ENCODE assay signal across 9 cellular contexts in the genomic region with DNA sequence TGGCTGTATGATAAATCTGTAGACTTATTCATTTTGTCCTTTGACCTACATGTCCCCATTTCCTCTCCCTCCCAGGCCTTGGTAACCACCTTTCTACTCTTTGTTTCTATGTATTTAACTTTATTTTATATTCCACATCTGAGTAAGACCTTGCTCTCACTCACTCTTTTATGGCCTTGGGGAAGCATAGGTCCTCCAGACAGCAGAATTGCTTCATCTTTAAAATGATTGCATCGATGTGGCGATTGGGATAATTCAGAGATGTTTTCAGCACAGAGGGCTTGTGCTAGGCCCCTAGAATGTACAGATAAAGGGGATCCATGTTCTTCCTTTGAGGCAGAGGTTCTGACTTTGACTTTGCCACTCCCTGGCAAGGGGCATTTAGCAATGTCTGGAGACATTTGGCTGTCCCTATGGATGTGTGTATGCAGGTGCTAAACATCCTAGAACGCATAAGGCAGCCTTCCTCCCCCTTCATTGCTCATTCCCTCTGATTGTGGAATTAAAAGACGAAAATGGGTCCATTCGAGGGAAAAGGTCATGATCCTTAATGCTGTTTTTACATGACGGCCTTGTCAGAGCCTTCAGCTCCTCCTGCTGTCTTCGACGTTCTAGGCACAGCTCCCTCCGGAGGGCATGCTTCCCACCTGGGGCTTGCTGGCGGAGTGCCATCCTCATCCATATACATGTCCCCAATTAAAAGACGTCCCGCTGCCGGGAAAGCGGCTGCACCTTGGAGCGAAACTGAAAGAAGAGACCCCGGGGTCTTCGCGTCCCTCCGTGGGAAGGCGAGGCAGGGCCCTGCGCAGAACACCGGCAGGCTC. TPM values are rescaled to one million over a fixed set of nuclear protein-coding genes. Genes with fewer than 3 reads are reported as not detected.
DNase-seq lines count a peak whose midpoint lies in the region; ATAC-seq, FAIRE-seq and TF ChIP-seq lines count a peak whose summit lies in the region.
"Had no signal": no experiment of that assay in that cellular context is flagged by ENCODE, and none has a peak within 500 bp of the region (broad histone marks: within the 10 kb centered on the region; RNA-seq: fewer than 3 reads in every experiment).

No MANE protein-coding gene starts in this region.

- no peak for TF ChIP-seq EP300 in HepG2 (IDR thresholded peaks at IDR 0.05; ENCODE audit: low read depth in 2 of 2, low read length in 2 of 2)
- TF ChIP-seq EP300 in HepG2 (CRISPR knock-in tag; IDR thresholded peaks at IDR 0.05; ENCODE audit: borderline replicate concordance): no peak

- intact Hi-C loops in HepG2 (cut with micrococcal nuclease; ENCODE audit: unreplicated experiment) (loop anchor here (2.0 kb wide), 1 partner anchor 25 kb away; no protein-coding TSS in a partner anchor), upper lobe of right lung (cut with DNase I) (no loop called here)
- intact Hi-C loops in CD4-positive, alpha-beta T cell (cut with DNase I, micrococcal nuclease): no loop called here

- TF ChIP-seq CTCF in astrocyte (IDR thresholded peaks at IDR 0.05; ENCODE audit: insufficient read depth, low read depth, low read length) (no peak), HepG2 (CRISPR knock-in tag; IDR thresholded peaks at IDR 0.05) (no peak; the same call in 1 of the 2 replicates), upper lobe of right lung (IDR thresholded peaks at IDR 0.05) (no peak)
- no peak for TF ChIP-seq CTCF in CD4-positive, alpha-beta T cell (IDR thresholded peaks at IDR 0.05)

- H2AFZ ChIP-seq in astrocyte (ENCODE audit: low read depth, low read length) (peak overlapping the region; percentile 82), HepG2 (ENCODE audit: low read length) (no peak overlapping the region)

- H3K9ac ChIP-seq in astrocyte (ENCODE audit: low read length) (peak overlapping the region; percentile 83), HepG2 (ENCODE audit: insufficient read depth, low read depth, low read length) (peak overlapping the region; percentile 38; the same call in 1 of the 2 replicates)

- 15% methylated on average over 22 of the region's 22 CpGs for WGBS in HepG2 (ENCODE audit: low lambda C conversion rate)

- ATAC-seq in HepG2 (peak; percentile 13), upper lobe of right lung (no peak)
- no peak for ATAC-seq in natural killer cell treated with Interleukin-12 subunit alpha and Interleukin-12 subunit beta and Interleukin-15 and Interleukin-18, amount 100 ng/mL, for 72 hours
- no peak for ATAC-seq in CD4-positive, alpha-beta T cell (ENCODE audit: poor library complexity)

- in situ Hi-C loops in HepG2 (cut with HindIII; ENCODE audit: extremely low pct_ligation_motif_present, low pct_unique_long_range_greater_than_20kb): no loop called here

- CTCF ChIA-PET in HepG2 (lab: Yijun Ruan, JAX; ENCODE audit: low intra/inter-chr PET ratio, low total read pairs): no interaction called here
- CTCF ChIA-PET in CD4-positive, alpha-beta T cell (lab: Charles Lee): no interaction called here

- H4K20me1 ChIP-seq in astrocyte (ENCODE audit: insufficient read depth, low read length) (no peaks in the 10 kb centered on the region), HepG2 (ENCODE audit: insufficient read depth, low read length) (no peaks in the 10 kb centered on the region)

- no peak for TF ChIP-seq RAD21 in HepG2 (CRISPR knock-in tag; IDR thresholded peaks at IDR 0.05)

- H3K79me2 ChIP-seq in astrocyte (ENCODE audit: insufficient read depth, low read length) (peaks cover 33% of the 10 kb centered on the region), HepG2 (ENCODE audit: insufficient read depth, low read length) (no peaks in the 10 kb centered on the region)

- H3K27ac ChIP-seq in astrocyte (ENCODE audit: low read depth, low read length) (peak overlapping the region; percentile 94), HepG2 (ENCODE audit: extremely low read length, insufficient read depth, low read length) (no peak overlapping the region), upper lobe of right lung (peak overlapping the region; percentile 84)
- H3K27ac ChIP-seq in CD4-positive, alpha-beta T cell (ENCODE audit: low read depth, low read length): no peak overlapping the region

- no peak for FAIRE-seq in astrocyte (lab: Jason Lieb, UNC)
- no peak for FAIRE-seq in HepG2 (lab: Jason Lieb, UNC)

- no peak for TF ChIP-seq POLR2A in HepG2 (IDR thresholded peaks at IDR 0.05; ENCODE audit: insufficient read depth in 1 of 2, low read depth in 2 of 2, low read length in 2 of 2)

- H3K4me1 Mint-ChIP-seq in astrocyte (ENCODE audit: low read depth, unreplicated experiment): peaks cover 28% of the 10 kb centered on the region
- H3K4me1 Mint-ChIP-seq in natural killer cell treated with Interleukin-12 subunit alpha and Interleukin-12 subunit beta and Interleukin-15 and Interleukin-18, amount 100 ng/mL, for 72 hours (ENCODE audit: low read depth in 2 of 2): no peaks in the 10 kb centered on the region
- H3K4me1 Mint-ChIP-seq in CD4-positive, alpha-beta T cell (ENCODE audit: low read depth): no peaks in the 10 kb centered on the region

- H3K4me3 Mint-ChIP-seq in astrocyte (ENCODE audit: unreplicated experiment): peak overlapping the region; percentile 78
- no peak overlapping the region for H3K4me3 Mint-ChIP-seq in natural killer cell treated with Interleukin-12 subunit alpha and Interleukin-12 subunit beta and Interleukin-15 and Interleukin-18, amount 100 ng/mL, for 72 hours
- no peak overlapping the region for H3K4me3 Mint-ChIP-seq in CD4-positive, alpha-beta T cell

- H3K36me3 ChIP-seq in astrocyte (ENCODE audit: insufficient read depth, low read length) (no peaks in the 10 kb centered on the region), HepG2 (replicated peaks in 1 of 2; ENCODE audit: control insufficient read depth in 1 of 2, insufficient read depth in 2 of 2, low read length in 2 of 2) (no peaks in the 10 kb centered on the region), upper lobe of right lung (no peaks in the 10 kb centered on the region)

- DNase-seq in NCI-H526 treated with DMSO at 0.1 percent for 48 hours (lab: John Stamatoyannopoulos, UW) (peak; percentile 36), NCI-H526 (lab: John Stamatoyannopoulos, UW) (no peak), astrocyte (ENCODE audit: low read depth) (no peak), HepG2 (ENCODE audit: low spot score) (no peak), upper lobe of right lung (peak; percentile 68)
- no peak for DNase-seq in NK-92 treated with Interleukin-12 subunit alpha and Interleukin-12 subunit beta, amount 100 ng/mL, for 24 hours (lab: John Stamatoyannopoulos, UW)
- DNase-seq in natural killer cell treated with Interleukin-12 subunit alpha and Interleukin-12 subunit beta and Interleukin-15 and Interleukin-18, amount 100 ng/mL, for 72 hours (ENCODE audit: low spot score): no peak
- DNase-seq in CD4-positive, alpha-beta T cell: no peak
- DNase-seq: DND-41 had no signal

- peak overlapping the region; percentile 94 for H3K4me2 ChIP-seq in astrocyte (ENCODE audit: low read length)
- peak overlapping the region; percentile 98 for H3K4me2 ChIP-seq in HepG2 (ENCODE audit: low read depth, low read length)

- POLR2A ChIA-PET in HepG2 (lab: Yijun Ruan, JAX): interaction anchor here (0.6 to 2.1 kb wide), 4 partner anchors 10 to 63 kb away, joined by 3 to 24 read pairs (median 6); no protein-coding TSS in a partner anchor
- POLR2A ChIA-PET in CD4-positive, alpha-beta T cell (lab: Charles Lee): no interaction called here

- H3K36me3 Mint-ChIP-seq in astrocyte (ENCODE audit: low read depth, unreplicated experiment): no peaks in the 10 kb centered on the region
- no peaks in the 10 kb centered on the region for H3K36me3 Mint-ChIP-seq in natural killer cell treated with Interleukin-12 subunit alpha and Interleukin-12 subunit beta and Interleukin-15 and Interleukin-18, amount 100 ng/mL, for 72 hours
- H3K36me3 Mint-ChIP-seq in CD4-positive, alpha-beta T cell (ENCODE audit: low read depth): no peaks in the 10 kb centered on the region

- peaks cover 2% of the 10 kb centered on the region for H3K9me3 Mint-ChIP-seq in astrocyte (ENCODE audit: unreplicated experiment)
- peaks cover 6% of the 10 kb centered on the region for H3K9me3 Mint-ChIP-seq in natural killer cell treated with Interleukin-12 subunit alpha and Interleukin-12 subunit beta and Interleukin-15 and Interleukin-18, amount 100 ng/mL, for 72 hours
- H3K9me3 Mint-ChIP-seq in CD4-positive, alpha-beta T cell: no peaks in the 10 kb centered on the region

- peak overlapping the region; percentile 63 for H3K4me3 ChIP-seq in astrocyte (ENCODE audit: insufficient read depth, low read depth, low read length)
- H3K4me3 ChIP-seq in HepG2 (replicated peaks in 1 of 3; ENCODE audit: insufficient read depth in 1 of 3, low read depth in 2 of 3, low read length in 3 of 3): peak overlapping the region; percentile 60 to 76 (median 61)
- H3K4me3 ChIP-seq in upper lobe of right lung: peak overlapping the region; percentile 57

- H3K4me1 ChIP-seq in astrocyte (ENCODE audit: insufficient read depth, low read length) (peaks cover 23% of the 10 kb centered on the region), HepG2 (ENCODE audit: insufficient read depth, low read length) (peaks cover 21% of the 10 kb centered on the region), upper lobe of right lung (peaks cover 8% of the 10 kb centered on the region)

- peaks cover 3% of the 10 kb centered on the region for H3K27me3 Mint-ChIP-seq in astrocyte (ENCODE audit: low read depth, unreplicated experiment)
- H3K27me3 Mint-ChIP-seq in natural killer cell treated with Interleukin-12 subunit alpha and Interleukin-12 subunit beta and Interleukin-15 and Interleukin-18, amount 100 ng/mL, for 72 hours: peaks cover 7 to 8% of the 10 kb centered on the region in 2 donors
- H3K27me3 Mint-ChIP-seq in CD4-positive, alpha-beta T cell: peaks cover 33% of the 10 kb centered on the region

- H3K9me3 ChIP-seq in astrocyte (ENCODE audit: insufficient read depth, low read depth, low read length) (no peaks in the 10 kb centered on the region), HepG2 (ENCODE audit: low read length) (no peaks in the 10 kb centered on the region), upper lobe of right lung (no peaks in the 10 kb centered on the region)
- H3K9me3 ChIP-seq in CD4-positive, alpha-beta T cell (ENCODE audit: control insufficient read depth, low read length): no peaks in the 10 kb centered on the region

- no TSS peak for BruUV-seq in HepG2 (replicated peaks; lab: Mats Ljungman, UMichigan)

- H3K27me3 ChIP-seq in astrocyte (ENCODE audit: insufficient read depth, low read length) (no peaks in the 10 kb centered on the region), HepG2 (ENCODE audit: control insufficient read depth in 1 of 2, insufficient read depth in 2 of 2, low read length in 2 of 2) (peaks cover 3 to 20% of the 10 kb centered on the region in 2 experiments; a peak in 3 of 5 replicates), upper lobe of right lung (no peaks in the 10 kb centered on the region)
- peaks cover 18% of the 10 kb centered on the region for H3K27me3 ChIP-seq in CD4-positive, alpha-beta T cell (ENCODE audit: control insufficient read depth, insufficient read depth, low read length)

- peak overlapping the region; percentile 94 for H3K27ac Mint-ChIP-seq in astrocyte (ENCODE audit: unreplicated experiment)
- H3K27ac Mint-ChIP-seq in natural killer cell treated with Interleukin-12 subunit alpha and Interleukin-12 subunit beta and Interleukin-15 and Interleukin-18, amount 100 ng/mL, for 72 hours: no peak overlapping the region
- no peak overlapping the region for H3K27ac Mint-ChIP-seq in CD4-positive, alpha-beta T cell

RNA-seq across cellular contexts. Expression of a gene that starts 1.1 kb away (rescaled TPM):
- total RNA-seq in astrocyte (4.0 and 4.4 TPM in 2 replicates), HepG2 (2016; rRNA removed; fragmentation: Illumina TruSeq; extraction: Trizol) (0.51 and 0.62 TPM in 2 replicates), upper lobe of right lung (13.4 TPM)
- 0.18 TPM in 1 of 2 replicates, not detected in the other for total RNA-seq in HepG2 (2016; cell fraction: cytosol; rRNA removed; fragmentation: Illumina TruSeq; extraction: Trizol; ENCODE audit: low read depth)
- total RNA-seq in HepG2 (2016; cell fraction: insoluble cytoplasmic fraction; rRNA removed; fragmentation: Illumina TruSeq; extraction: Trizol): 0.21 and 0.84 TPM in 2 replicates
- 0.24 and 0.28 TPM in 2 replicates for total RNA-seq in HepG2 (2016; cell fraction: membrane; rRNA removed; fragmentation: Illumina TruSeq; extraction: Trizol)
- 1.7 and 2.3 TPM in 2 replicates for total RNA-seq in HepG2 (2016; cell fraction: nucleus; rRNA removed; fragmentation: Illumina TruSeq; extraction: Trizol)
- polyA plus RNA-seq in HepG2 (2011; rRNA removed): 0.16 and 0.55 TPM in 2 replicates
- polyA plus RNA-seq in HepG2 (2011; cell fraction: cytosol; rRNA removed): 0.19 and 0.34 TPM in 2 replicates
- polyA plus RNA-seq in HepG2 (2011; cell fraction: nucleus; rRNA removed): 0.23 and 0.42 TPM in 2 replicates
- polyA plus RNA-seq in HepG2 (2012): 0.36 and 0.47 TPM in 2 replicates
- polyA plus RNA-seq in HepG2 (2016; cell fraction: cytosol; fragmentation: Illumina TruSeq; extraction: Trizol; ENCODE audit: low read depth): 0.28 TPM in 1 of 2 replicates, not detected in the other
- polyA plus RNA-seq in HepG2 (2016; cell fraction: insoluble cytoplasmic fraction; fragmentation: Illumina TruSeq; extraction: Trizol; ENCODE audit: low read depth): 0.17 and 0.29 TPM in 2 replicates
- polyA plus RNA-seq in HepG2 (2016; cell fraction: membrane; fragmentation: Illumina TruSeq; extraction: Trizol; ENCODE audit: low read depth): 0.08 and 0.23 TPM in 2 replicates
- 0.42 and 0.97 TPM in 2 replicates for polyA plus RNA-seq in HepG2 (2016; cell fraction: nucleus; fragmentation: Illumina TruSeq; extraction: Trizol; ENCODE audit: insufficient read depth, low read depth)
- polyA minus RNA-seq in HepG2 (2011; rRNA and poly(A)+ RNA removed; ENCODE audit: low replicate concordance): 5.2 and 30.2 TPM in 2 replicates
- polyA minus RNA-seq in HepG2 (2011; cell fraction: cytosol; rRNA and poly(A)+ RNA removed): 0.44 TPM in 1 of 2 replicates, not detected in the other
- polyA minus RNA-seq in HepG2 (2011; cell fraction: nucleus; rRNA and poly(A)+ RNA removed): 2.4 and 3.7 TPM in 2 replicates
- total RNA-seq in natural killer cell treated with Interleukin-12 subunit alpha and Interleukin-12 subunit beta and Interleukin-15 and Interleukin-18, amount 100 ng/mL, for 72 hours: not detected
- total RNA-seq in CD4-positive, alpha-beta T cell: not detected

Comparison
In these comparisons a context has a peak if more than half of its experiments do, and no peak if none do; other contexts are left out.
1. DNase-seq: peak in NCI-H526 treated with DMSO at 0.1 percent for 48 hours (single experiment) and upper lobe of right lung (single experiment); none in NCI-H526 (0 of 2), astrocyte (single experiment), HepG2 (single experiment), NK-92 treated with Interleukin-12 subunit alpha and Interleukin-12 subunit beta, amount 100 ng/mL, for 24 hours (single experiment), natural killer cell treated with Interleukin-12 subunit alpha and Interleukin-12 subunit beta and Interleukin-15 and Interleukin-18, amount 100 ng/mL, for 72 hours (single experiment) and CD4-positive, alpha-beta T cell (0 of 10).
2. H3K27ac ChIP-seq: peak in astrocyte (single experiment) and upper lobe of right lung (single experiment); none in HepG2 (single experiment) and CD4-positive, alpha-beta T cell (single experiment).
3. Peak in every context shown above with its lines, with median percentiles within 50 percentile points of each other: H3K4me3 ChIP-seq.